ENCODE assay signal across 12 cellular contexts in genomic region chr15:90946941-90947576, GRCh38. TPM values are rescaled to one million over a fixed set of nuclear protein-coding genes. Genes with fewer than 3 reads are reported as not detected.
DNase-seq lines count a peak whose midpoint lies in the region; ATAC-seq, FAIRE-seq and TF ChIP-seq lines count a peak whose summit lies in the region.
"Had no signal": no experiment of that assay in that cellular context is flagged by ENCODE, and none has a peak within 500 bp of the region (broad histone marks: within the 10 kb centered on the region; RNA-seq: fewer than 3 reads in every experiment).

No MANE protein-coding gene starts in this region.

- H3K4me2 ChIP-seq in HepG2 (ENCODE audit: low read depth, low read length) = no peak overlapping the region
- H3K4me2 ChIP-seq: BLaER1 treated with 17β-estradiol and CSF1 and Interleukin-3, amounts not matched to agents 10 nM and 100 nM had no signal

- H3K4me3 ChIP-seq in HepG2 (replicated peaks in 1 of 3; ENCODE audit: insufficient read depth in 1 of 3, low read depth in 2 of 3, low read length in 3 of 3) (no peak overlapping the region), right lobe of liver (no peak overlapping the region), gastroesophageal sphincter (no peak overlapping the region)
- H3K4me3 ChIP-seq: BLaER1 treated with 17β-estradiol and CSF1 and Interleukin-3, amounts not matched to agents 10 nM and 100 nM; HAP-1 had no signal

- WGBS in HepG2 (ENCODE audit: low lambda C conversion rate) = 93% methylated on average over 8 of the region's 8 CpGs
- WGBS in right lobe of liver (ENCODE audit: insufficient coverage, low coverage, low lambda C conversion rate, missing lambda C conversion rate) = 88% methylated on average over 4 of the region's 8 CpGs
- 67 to 100% methylated on average over 2 to 3 of the region's 8 CpGs for WGBS in gastroesophageal sphincter (ENCODE audit: low coverage in 1 of 2), 2 donors

- no TSS peak for BruUV-seq in HepG2 (replicated peaks; lab: Mats Ljungman, UMichigan)

- H3K27ac ChIP-seq in HepG2 (ENCODE audit: extremely low read length, insufficient read depth, low read length) (no peak overlapping the region), right lobe of liver (no peak overlapping the region), gastroesophageal sphincter (no peak overlapping the region)
- H3K27ac ChIP-seq: BLaER1 treated with 17β-estradiol and CSF1 and Interleukin-3, amounts not matched to agents 10 nM and 100 nM had no signal

- intact Hi-C loops in HepG2 (cut with micrococcal nuclease; ENCODE audit: unreplicated experiment) (no loop called here), right lobe of liver (cut with DNase I) (no loop called here)

- in situ Hi-C loops in HepG2 (cut with HindIII; ENCODE audit: extremely low pct_ligation_motif_present, low pct_unique_long_range_greater_than_20kb) = loop anchor here (25.0 kb wide), 1 partner anchor 315 kb away; no protein-coding TSS in a partner anchor

- H4K20me1 ChIP-seq in HepG2 (ENCODE audit: insufficient read depth, low read length) = no peaks in the 10 kb centered on the region

- no peak overlapping the region for H2AFZ ChIP-seq in HepG2 (ENCODE audit: low read length)

- ATAC-seq in HepG2 (peak; percentile 22; the same call in 2 of the 3 replicates), right lobe of liver (no peak), gastroesophageal sphincter (peak; percentile 21)

- H3K9me3 ChIP-seq in HepG2 (ENCODE audit: low read length) (no peaks in the 10 kb centered on the region), right lobe of liver (no peaks in the 10 kb centered on the region), gastroesophageal sphincter (no peaks in the 10 kb centered on the region)
- H3K9me3 ChIP-seq: BLaER1 treated with 17β-estradiol and CSF1 and Interleukin-3, amounts not matched to agents 10 nM and 100 nM; HAP-1 had no signal

- no peaks in the 10 kb centered on the region for H3K79me2 ChIP-seq in HepG2 (ENCODE audit: insufficient read depth, low read length)

- H3K9ac ChIP-seq in HepG2 (ENCODE audit: insufficient read depth, low read depth, low read length) = no peak overlapping the region
- H3K9ac ChIP-seq: BLaER1 treated with 17β-estradiol and CSF1 and Interleukin-3, amounts not matched to agents 10 nM and 100 nM had no signal

- CTCF ChIA-PET in HepG2 (lab: Yijun Ruan, JAX; ENCODE audit: low intra/inter-chr PET ratio, low total read pairs) = no interaction called here

- TF ChIP-seq EP300 in HepG2 (IDR thresholded peaks at IDR 0.05; ENCODE audit: low read depth in 2 of 2, low read length in 2 of 2) = no peak
- TF ChIP-seq EP300 in HepG2 (CRISPR knock-in tag; IDR thresholded peaks at IDR 0.05; ENCODE audit: borderline replicate concordance) = no peak
- TF ChIP-seq EP300 in gastroesophageal sphincter (IDR thresholded peaks at IDR 0.05) = no peak

- DNase-seq in HepG2 (ENCODE audit: low spot score) (no peak), right lobe of liver (no peak), OCI-M1 (lab: John Stamatoyannopoulos, UW) (no peak), NCI-H524 (lab: John Stamatoyannopoulos, UW) (no peak)
- DNase-seq: 8988T; ACHN; CD4-positive, CD25-positive, alpha-beta regulatory T cell; IMR-90 had no signal

- no peak for TF ChIP-seq CTCF in HepG2 (CRISPR knock-in tag; IDR thresholded peaks at IDR 0.05)
- no peak for TF ChIP-seq CTCF in right lobe of liver (IDR thresholded peaks at IDR 0.05)
- TF ChIP-seq CTCF in gastroesophageal sphincter (IDR thresholded peaks at IDR 0.05) = no peak

- TF ChIP-seq RAD21 in HepG2 (CRISPR knock-in tag; IDR thresholded peaks at IDR 0.05) = no peak

- no peaks in the 10 kb centered on the region for H3K4me1 ChIP-seq in HepG2 (ENCODE audit: insufficient read depth, low read length)
- H3K4me1 ChIP-seq in right lobe of liver = no peaks in the 10 kb centered on the region
- no peaks in the 10 kb centered on the region for H3K4me1 ChIP-seq in gastroesophageal sphincter
- H3K4me1 ChIP-seq: HAP-1 had no signal

- no peak for FAIRE-seq in HepG2 (lab: Jason Lieb, UNC)
- FAIRE-seq: H1 had no signal

- peaks cover 23 to 76% of the 10 kb centered on the region in 2 experiments; a peak in 4 of 5 replicates for H3K36me3 ChIP-seq in HepG2 (replicated peaks in 1 of 2; ENCODE audit: control insufficient read depth in 1 of 2, insufficient read depth in 2 of 2, low read length in 2 of 2)
- peaks cover 0 to 78% (median 36%) of the 10 kb centered on the region in 4 donors for H3K36me3 ChIP-seq in right lobe of liver
- peaks cover 0 to 100% of the 10 kb centered on the region in 2 donors for H3K36me3 ChIP-seq in gastroesophageal sphincter

- no peak for TF ChIP-seq POLR2A in HepG2 (IDR thresholded peaks at IDR 0.05; ENCODE audit: insufficient read depth in 1 of 2, low read depth in 2 of 2, low read length in 2 of 2)
- TF ChIP-seq POLR2A in right lobe of liver (IDR thresholded peaks at IDR 0.05) = no peak
- no peak for TF ChIP-seq POLR2A in gastroesophageal sphincter (IDR thresholded peaks at IDR 0.05)

- H3K27me3 ChIP-seq in HepG2 (ENCODE audit: control insufficient read depth in 1 of 2, insufficient read depth in 2 of 2, low read length in 2 of 2) = no peaks in the 10 kb centered on the region
- no peaks in the 10 kb centered on the region for H3K27me3 ChIP-seq in right lobe of liver
- H3K27me3 ChIP-seq in gastroesophageal sphincter = no peaks in the 10 kb centered on the region
- H3K27me3 ChIP-seq: BLaER1 treated with 17β-estradiol and CSF1 and Interleukin-3, amounts not matched to agents 10 nM and 100 nM had no signal

- POLR2A ChIA-PET in HepG2 (lab: Yijun Ruan, JAX) = no interaction called here

RNA-seq across cellular contexts. Expression of gene RCCD1, which starts 7.6 kb away (rescaled TPM):
- 10.0 and 15.1 TPM in 2 replicates for total RNA-seq in HepG2 (2016; rRNA removed; fragmentation: Illumina TruSeq; extraction: Trizol)
- 6.0 TPM in 2 replicates for total RNA-seq in HepG2 (2016; cell fraction: cytosol; rRNA removed; fragmentation: Illumina TruSeq; extraction: Trizol; ENCODE audit: low read depth)
- total RNA-seq in HepG2 (2016; cell fraction: insoluble cytoplasmic fraction; rRNA removed; fragmentation: Illumina TruSeq; extraction: Trizol) = 9.7 and 17.0 TPM in 2 replicates
- 7.6 and 8.9 TPM in 2 replicates for total RNA-seq in HepG2 (2016; cell fraction: membrane; rRNA removed; fragmentation: Illumina TruSeq; extraction: Trizol)
- total RNA-seq in HepG2 (2016; cell fraction: nucleus; rRNA removed; fragmentation: Illumina TruSeq; extraction: Trizol) = 9.4 and 11.4 TPM in 2 replicates
- polyA plus RNA-seq in HepG2 (2011; rRNA removed) = 12.9 and 14.1 TPM in 2 replicates
- polyA plus RNA-seq in HepG2 (2011; cell fraction: cytosol; rRNA removed) = 6.2 and 8.5 TPM in 2 replicates
- polyA plus RNA-seq in HepG2 (2011; cell fraction: nucleus; rRNA removed) = 61.8 and 71.8 TPM in 2 replicates
- 14.2 and 14.4 TPM in 2 replicates for polyA plus RNA-seq in HepG2 (2012)
- polyA plus RNA-seq in HepG2 (2016; cell fraction: cytosol; fragmentation: Illumina TruSeq; extraction: Trizol; ENCODE audit: low read depth) = 2.2 and 3.1 TPM in 2 replicates
- polyA plus RNA-seq in HepG2 (2016; cell fraction: insoluble cytoplasmic fraction; fragmentation: Illumina TruSeq; extraction: Trizol; ENCODE audit: low read depth) = 11.9 and 21.8 TPM in 2 replicates
- polyA plus RNA-seq in HepG2 (2016; cell fraction: membrane; fragmentation: Illumina TruSeq; extraction: Trizol; ENCODE audit: low read depth) = 5.0 and 5.7 TPM in 2 replicates
- 25.8 and 26.4 TPM in 2 replicates for polyA plus RNA-seq in HepG2 (2016; cell fraction: nucleus; fragmentation: Illumina TruSeq; extraction: Trizol; ENCODE audit: insufficient read depth, low read depth)
- polyA minus RNA-seq in HepG2 (2011; rRNA and poly(A)+ RNA removed; ENCODE audit: low replicate concordance) = 5.9 and 24.5 TPM in 2 replicates
- polyA minus RNA-seq in HepG2 (2011; cell fraction: cytosol; rRNA and poly(A)+ RNA removed) = 3.3 and 3.4 TPM in 2 replicates
- polyA minus RNA-seq in HepG2 (2011; cell fraction: nucleus; rRNA and poly(A)+ RNA removed) = 11.7 and 13.4 TPM in 2 replicates
- 1 to 10 TPM; 4.8 to 7.9 (median 6.6) TPM for total RNA-seq in right lobe of liver
- 10 to 100 TPM in 2 of 4 donors, 1 to 10 TPM in 2; 5.3 to 11.1 (median 9.0) TPM for total RNA-seq in gastroesophageal sphincter

RNA-seq across cellular contexts. Expression of gene UNC45A, which starts 12.0 kb away (rescaled TPM):
- total RNA-seq in HepG2 (2016; rRNA removed; fragmentation: Illumina TruSeq; extraction: Trizol) = 39.2 and 39.7 TPM in 2 replicates
- 7.4 and 8.3 TPM in 2 replicates for total RNA-seq in HepG2 (2016; cell fraction: cytosol; rRNA removed; fragmentation: Illumina TruSeq; extraction: Trizol; ENCODE audit: low read depth)
- total RNA-seq in HepG2 (2016; cell fraction: insoluble cytoplasmic fraction; rRNA removed; fragmentation: Illumina TruSeq; extraction: Trizol) = 37.2 and 42.0 TPM in 2 replicates
- 10.7 and 11.5 TPM in 2 replicates for total RNA-seq in HepG2 (2016; cell fraction: membrane; rRNA removed; fragmentation: Illumina TruSeq; extraction: Trizol)
- 29.9 and 30.4 TPM in 2 replicates for total RNA-seq in HepG2 (2016; cell fraction: nucleus; rRNA removed; fragmentation: Illumina TruSeq; extraction: Trizol)
- polyA plus RNA-seq in HepG2 (2011; rRNA removed) = 33.8 and 39.6 TPM in 2 replicates
- polyA plus RNA-seq in HepG2 (2011; cell fraction: cytosol; rRNA removed) = 28.5 and 36.4 TPM in 2 replicates
- 128 and 143 TPM in 2 replicates for polyA plus RNA-seq in HepG2 (2011; cell fraction: nucleus; rRNA removed)
- 23.6 and 29.6 TPM in 2 replicates for polyA plus RNA-seq in HepG2 (2012)
- polyA plus RNA-seq in HepG2 (2016; cell fraction: cytosol; fragmentation: Illumina TruSeq; extraction: Trizol; ENCODE audit: low read depth) = 3.2 and 3.8 TPM in 2 replicates
- polyA plus RNA-seq in HepG2 (2016; cell fraction: insoluble cytoplasmic fraction; fragmentation: Illumina TruSeq; extraction: Trizol; ENCODE audit: low read depth) = 31.6 and 37.2 TPM in 2 replicates
- polyA plus RNA-seq in HepG2 (2016; cell fraction: membrane; fragmentation: Illumina TruSeq; extraction: Trizol; ENCODE audit: low read depth) = 6.4 and 8.0 TPM in 2 replicates
- 52.0 and 53.3 TPM in 2 replicates for polyA plus RNA-seq in HepG2 (2016; cell fraction: nucleus; fragmentation: Illumina TruSeq; extraction: Trizol; ENCODE audit: insufficient read depth, low read depth)
- 77.7 and 119 TPM in 2 replicates for polyA minus RNA-seq in HepG2 (2011; rRNA and poly(A)+ RNA removed; ENCODE audit: low replicate concordance)
- 23.5 and 25.8 TPM in 2 replicates for polyA minus RNA-seq in HepG2 (2011; cell fraction: cytosol; rRNA and poly(A)+ RNA removed)
- polyA minus RNA-seq in HepG2 (2011; cell fraction: nucleus; rRNA and poly(A)+ RNA removed) = 37.1 and 48.0 TPM in 2 replicates
- total RNA-seq in right lobe of liver = 10 to 100 TPM; 13.3 to 33.0 (median 25.4) TPM
- total RNA-seq in gastroesophageal sphincter = 100 to 1,000 TPM in 2 of 4 donors, 10 to 100 TPM in 2; 63.7 to 116 (median 100) TPM

RNA-seq across cellular contexts. Expression of gene HDDC3, which starts 14.7 kb away (rescaled TPM):
- total RNA-seq in HepG2 (2016; rRNA removed; fragmentation: Illumina TruSeq; extraction: Trizol) (28.3 and 30.0 TPM in 2 replicates), right lobe of liver (10 to 100 TPM in 4 of 6 experiments, 1 to 10 TPM in 2; 8.8 to 17.6 (median 11.5) TPM), gastroesophageal sphincter (10 to 100 TPM in 2 of 4 donors, 1 to 10 TPM in 2; 5.9 to 17.1 (median 8.3) TPM)
- 9.5 and 9.9 TPM in 2 replicates for total RNA-seq in HepG2 (2016; cell fraction: cytosol; rRNA removed; fragmentation: Illumina TruSeq; extraction: Trizol; ENCODE audit: low read depth)
- total RNA-seq in HepG2 (2016; cell fraction: insoluble cytoplasmic fraction; rRNA removed; fragmentation: Illumina TruSeq; extraction: Trizol) = 29.5 and 31.1 TPM in 2 replicates
- total RNA-seq in HepG2 (2016; cell fraction: membrane; rRNA removed; fragmentation: Illumina TruSeq; extraction: Trizol) = 19.0 and 21.4 TPM in 2 replicates
- 14.9 and 16.3 TPM in 2 replicates for total RNA-seq in HepG2 (2016; cell fraction: nucleus; rRNA removed; fragmentation: Illumina TruSeq; extraction: Trizol)
- 18.7 and 21.7 TPM in 2 replicates for polyA plus RNA-seq in HepG2 (2011; rRNA removed)
- 21.7 and 23.0 TPM in 2 replicates for polyA plus RNA-seq in HepG2 (2011; cell fraction: cytosol; rRNA removed)
- polyA plus RNA-seq in HepG2 (2011; cell fraction: nucleus; rRNA removed) = 18.2 and 23.4 TPM in 2 replicates
- polyA plus RNA-seq in HepG2 (2012) = 12.4 and 14.3 TPM in 2 replicates
- polyA plus RNA-seq in HepG2 (2016; cell fraction: cytosol; fragmentation: Illumina TruSeq; extraction: Trizol; ENCODE audit: low read depth) = 15.3 and 16.8 TPM in 2 replicates
- polyA plus RNA-seq in HepG2 (2016; cell fraction: insoluble cytoplasmic fraction; fragmentation: Illumina TruSeq; extraction: Trizol; ENCODE audit: low read depth) = 32.6 and 35.8 TPM in 2 replicates
- 20.1 and 22.5 TPM in 2 replicates for polyA plus RNA-seq in HepG2 (2016; cell fraction: membrane; fragmentation: Illumina TruSeq; extraction: Trizol; ENCODE audit: low read depth)
- polyA plus RNA-seq in HepG2 (2016; cell fraction: nucleus; fragmentation: Illumina TruSeq; extraction: Trizol; ENCODE audit: insufficient read depth, low read depth) = 23.2 and 27.0 TPM in 2 replicates
- 12.2 and 28.5 TPM in 2 replicates for polyA minus RNA-seq in HepG2 (2011; rRNA and poly(A)+ RNA removed; ENCODE audit: low replicate concordance)
- polyA minus RNA-seq in HepG2 (2011; cell fraction: cytosol; rRNA and poly(A)+ RNA removed) = 8.2 and 8.6 TPM in 2 replicates
- polyA minus RNA-seq in HepG2 (2011; cell fraction: nucleus; rRNA and poly(A)+ RNA removed) = 13.3 and 14.7 TPM in 2 replicates

RNA-seq across cellular contexts. Expression of gene MAN2A2, which starts 44.0 kb away (rescaled TPM):
- total RNA-seq in HepG2 (2016; rRNA removed; fragmentation: Illumina TruSeq; extraction: Trizol) (6.7 and 17.5 TPM in 2 replicates), right lobe of liver (10 to 100 TPM; 41.4 to 91.6 (median 59.8) TPM), gastroesophageal sphincter (10 to 100 TPM; 19.4 to 58.2 (median 44.9) TPM)
- 8.9 and 9.3 TPM in 2 replicates for total RNA-seq in HepG2 (2016; cell fraction: cytosol; rRNA removed; fragmentation: Illumina TruSeq; extraction: Trizol; ENCODE audit: low read depth)
- total RNA-seq in HepG2 (2016; cell fraction: insoluble cytoplasmic fraction; rRNA removed; fragmentation: Illumina TruSeq; extraction: Trizol) = 5.6 and 21.4 TPM in 2 replicates
- 9.6 and 10.0 TPM in 2 replicates for total RNA-seq in HepG2 (2016; cell fraction: membrane; rRNA removed; fragmentation: Illumina TruSeq; extraction: Trizol)
- 31.3 and 36.5 TPM in 2 replicates for total RNA-seq in HepG2 (2016; cell fraction: nucleus; rRNA removed; fragmentation: Illumina TruSeq; extraction: Trizol)
- 43.8 and 51.5 TPM in 2 replicates for polyA plus RNA-seq in HepG2 (2011; rRNA removed)
- 18.4 and 29.4 TPM in 2 replicates for polyA plus RNA-seq in HepG2 (2011; cell fraction: cytosol; rRNA removed)
- polyA plus RNA-seq in HepG2 (2011; cell fraction: nucleus; rRNA removed) = 296 and 398 TPM in 2 replicates
- 13.2 and 18.7 TPM in 2 replicates for polyA plus RNA-seq in HepG2 (2012)
- polyA plus RNA-seq in HepG2 (2016; cell fraction: cytosol; fragmentation: Illumina TruSeq; extraction: Trizol; ENCODE audit: low read depth) = 1.5 and 2.3 TPM in 2 replicates
- polyA plus RNA-seq in HepG2 (2016; cell fraction: insoluble cytoplasmic fraction; fragmentation: Illumina TruSeq; extraction: Trizol; ENCODE audit: low read depth) = 7.9 and 9.3 TPM in 2 replicates
- polyA plus RNA-seq in HepG2 (2016; cell fraction: membrane; fragmentation: Illumina TruSeq; extraction: Trizol; ENCODE audit: low read depth) = 5.8 and 8.8 TPM in 2 replicates
- polyA plus RNA-seq in HepG2 (2016; cell fraction: nucleus; fragmentation: Illumina TruSeq; extraction: Trizol; ENCODE audit: insufficient read depth, low read depth) = 117 and 126 TPM in 2 replicates
- polyA minus RNA-seq in HepG2 (2011; rRNA and poly(A)+ RNA removed; ENCODE audit: low replicate concordance) = 46.3 and 58.9 TPM in 2 replicates
- polyA minus RNA-seq in HepG2 (2011; cell fraction: cytosol; rRNA and poly(A)+ RNA removed) = 16.2 and 16.4 TPM in 2 replicates
- 38.2 and 38.5 TPM in 2 replicates for polyA minus RNA-seq in HepG2 (2011; cell fraction: nucleus; rRNA and poly(A)+ RNA removed)

RNA-seq across cellular contexts. Expression of gene PRC1, which starts 47.3 kb away (rescaled TPM):
- total RNA-seq in HepG2 (2016; rRNA removed; fragmentation: Illumina TruSeq; extraction: Trizol) = 162 and 214 TPM in 2 replicates
- total RNA-seq in HepG2 (2016; cell fraction: cytosol; rRNA removed; fragmentation: Illumina TruSeq; extraction: Trizol; ENCODE audit: low read depth) = 34.9 and 40.5 TPM in 2 replicates
- total RNA-seq in HepG2 (2016; cell fraction: insoluble cytoplasmic fraction; rRNA removed; fragmentation: Illumina TruSeq; extraction: Trizol) = 154 and 213 TPM in 2 replicates
- total RNA-seq in HepG2 (2016; cell fraction: membrane; rRNA removed; fragmentation: Illumina TruSeq; extraction: Trizol) = 43.7 and 44.0 TPM in 2 replicates
- total RNA-seq in HepG2 (2016; cell fraction: nucleus; rRNA removed; fragmentation: Illumina TruSeq; extraction: Trizol) = 138 and 141 TPM in 2 replicates
- polyA plus RNA-seq in HepG2 (2011; rRNA removed) = 85.1 and 137 TPM in 2 replicates
- polyA plus RNA-seq in HepG2 (2011; cell fraction: cytosol; rRNA removed) = 79.0 and 105 TPM in 2 replicates
- 141 and 237 TPM in 2 replicates for polyA plus RNA-seq in HepG2 (2011; cell fraction: nucleus; rRNA removed)
- polyA plus RNA-seq in HepG2 (2012) = 46.3 and 69.1 TPM in 2 replicates
- 7.9 and 8.3 TPM in 2 replicates for polyA plus RNA-seq in HepG2 (2016; cell fraction: cytosol; fragmentation: Illumina TruSeq; extraction: Trizol; ENCODE audit: low read depth)
- 161 and 179 TPM in 2 replicates for polyA plus RNA-seq in HepG2 (2016; cell fraction: insoluble cytoplasmic fraction; fragmentation: Illumina TruSeq; extraction: Trizol; ENCODE audit: low read depth)
- 21.4 and 24.5 TPM in 2 replicates for polyA plus RNA-seq in HepG2 (2016; cell fraction: membrane; fragmentation: Illumina TruSeq; extraction: Trizol; ENCODE audit: low read depth)
- polyA plus RNA-seq in HepG2 (2016; cell fraction: nucleus; fragmentation: Illumina TruSeq; extraction: Trizol; ENCODE audit: insufficient read depth, low read depth) = 138 and 146 TPM in 2 replicates
- 266 and 946 TPM in 2 replicates for polyA minus RNA-seq in HepG2 (2011; rRNA and poly(A)+ RNA removed; ENCODE audit: low replicate concordance)
- 56.3 and 76.3 TPM in 2 replicates for polyA minus RNA-seq in HepG2 (2011; cell fraction: cytosol; rRNA and poly(A)+ RNA removed)
- 88.1 and 114 TPM in 2 replicates for polyA minus RNA-seq in HepG2 (2011; cell fraction: nucleus; rRNA and poly(A)+ RNA removed)
- total RNA-seq in right lobe of liver = 1 to 10 TPM; 1.2 to 8.8 (median 4.3) TPM
- total RNA-seq in gastroesophageal sphincter = 10 to 100 TPM in 1 of 4 donors, 1 to 10 TPM in 3; 2.2 to 12.7 (median 4.5) TPM

Comparison
In these comparisons a context has a peak if more than half of its experiments do, and no peak if none do; other contexts are left out.
1. ATAC-seq: peak in HepG2 (single experiment) and gastroesophageal sphincter (single experiment); none in right lobe of liver (0 of 4).